ENCODE assay signal across 14 cellular contexts in genomic region chr2:44268259-44268649, GRCh38. TPM values are rescaled to one million over a fixed set of nuclear protein-coding genes. Genes with fewer than 3 reads are reported as not detected.
DNase-seq lines count a peak whose midpoint lies in the region; ATAC-seq, FAIRE-seq and TF ChIP-seq lines count a peak whose summit lies in the region.
"Had no signal": no experiment of that assay in that cellular context is flagged by ENCODE, and none has a peak within 500 bp of the region (broad histone marks: within the 10 kb centered on the region; RNA-seq: fewer than 3 reads in every experiment).

No MANE protein-coding gene starts in this region.

- H3K4me1 Mint-ChIP-seq in immature natural killer cell = peaks cover 2 to 8% of the 10 kb centered on the region in 2 donors
- H3K4me1 Mint-ChIP-seq: naive B cell had no signal

- H3K36me3 Mint-ChIP-seq in immature natural killer cell = no peaks in the 10 kb centered on the region

- no peaks in the 10 kb centered on the region for H3K79me2 ChIP-seq in ACC112 (ENCODE audit: control insufficient read depth, insufficient read depth, low read length, unreplicated experiment)

- H3K4me3 ChIP-seq in ACC112 (ENCODE audit: low read depth, low read length) (no peak overlapping the region), epithelial cell of proximal tubule (ENCODE audit: low read depth, low read length) (no peak overlapping the region)

- TF ChIP-seq CTCF in epithelial cell of proximal tubule (conservative IDR thresholded peaks at IDR 0.05; ENCODE audit: low read depth, low read length) = no peak

- DNase-seq in NCI-H460 (ENCODE audit: extremely low read depth, low read depth) (peak; percentile 40), epithelial cell of proximal tubule (ENCODE audit: low read depth) (peak; percentile 58), myocyte (ENCODE audit: low read depth) (peak; percentile 55), GDM1 (lab: John Stamatoyannopoulos, UW) (no peak), GM12892 (ENCODE audit: insufficient read length) (no peak), immature natural killer cell (no peak)
- DNase-seq: activated CD8-positive, alpha-beta memory T cell treated with anti-CD3 and anti-CD28 coated beads for 24 hours; AML-193; naive B cell; NCI-H510A treated with DMSO at 0.1 percent for 48 hours; T-helper 1 cell had no signal

- peaks cover 3 to 6% (median 3%) of the 10 kb centered on the region in 3 donors for H3K27me3 Mint-ChIP-seq in immature natural killer cell (ENCODE audit: low read depth in 3 of 3)
- H3K27me3 Mint-ChIP-seq: naive B cell had no signal

- no peak for ATAC-seq in HG02623 (IDR thresholded peaks at IDR 0.05; ENCODE audit: unreplicated experiment)

- H3K36me3 ChIP-seq in ACC112 (ENCODE audit: insufficient read depth, low read length) = no peaks in the 10 kb centered on the region

- H3K9me3 Mint-ChIP-seq in immature natural killer cell = no peaks in the 10 kb centered on the region

- H3K27ac Mint-ChIP-seq in immature natural killer cell = no peak overlapping the region
- H3K27ac Mint-ChIP-seq: naive B cell had no signal

- H3K27ac ChIP-seq in ACC112 (ENCODE audit: low read depth, low read length) = peak overlapping the region; percentile 58
- H3K27ac ChIP-seq: KMS-11 had no signal

- no peak overlapping the region for H2AFZ ChIP-seq in ACC112 (ENCODE audit: low read length, unreplicated experiment)

- no peaks in the 10 kb centered on the region for H3K27me3 ChIP-seq in ACC112 (ENCODE audit: insufficient read depth, low read length)

- FAIRE-seq in GM12892 (lab: Jason Lieb, UNC) = no peak

- peaks cover 16% of the 10 kb centered on the region for H3K4me1 ChIP-seq in ACC112 (ENCODE audit: control insufficient read depth, insufficient read depth, low read length, unreplicated experiment)

- no peak overlapping the region for H3K4me3 Mint-ChIP-seq in immature natural killer cell
- H3K4me3 Mint-ChIP-seq: naive B cell had no signal

- TF ChIP-seq POLR2A in GM12892 (IDR thresholded peaks at IDR 0.05; ENCODE audit: low read depth, low read length) = no peak

RNA-seq across cellular contexts. Expression of gene SLC3A1, which starts 7.0 kb away (rescaled TPM):
- total RNA-seq in NCI-H460 (2014; rRNA removed; shearing (Covaris generic)) = 0.05 TPM in 1 of 2 replicates, not detected in the other
- polyA plus RNA-seq in NCI-H460 (2014; cell fraction: nucleus; rRNA removed) = not detected in 2 replicates
- total RNA-seq in epithelial cell of proximal tubule = 0.06 TPM in 1 of 2 replicates, not detected in the other
- total RNA-seq in myocyte = not detected in 2 replicates
- polyA plus RNA-seq in myocyte (2012) = 0.19 TPM
- polyA plus RNA-seq in GM12892 (2012; ENCODE audit: missing spikeins) = 0.23 TPM
- polyA plus RNA-seq in immature natural killer cell = under 1 TPM in 2 of 3 donors, not detected in 1; 0.28 TPM

Comparison
In these comparisons a context has a peak if more than half of its experiments do, and no peak if none do; other contexts are left out.
1. DNase-seq: peak in NCI-H460 (single experiment), epithelial cell of proximal tubule (single experiment) and myocyte (single experiment); none in GDM1 (single experiment), GM12892 (single experiment) and immature natural killer cell (0 of 3).